ENCODE assay signal across 8 cellular contexts in the genomic region with DNA sequence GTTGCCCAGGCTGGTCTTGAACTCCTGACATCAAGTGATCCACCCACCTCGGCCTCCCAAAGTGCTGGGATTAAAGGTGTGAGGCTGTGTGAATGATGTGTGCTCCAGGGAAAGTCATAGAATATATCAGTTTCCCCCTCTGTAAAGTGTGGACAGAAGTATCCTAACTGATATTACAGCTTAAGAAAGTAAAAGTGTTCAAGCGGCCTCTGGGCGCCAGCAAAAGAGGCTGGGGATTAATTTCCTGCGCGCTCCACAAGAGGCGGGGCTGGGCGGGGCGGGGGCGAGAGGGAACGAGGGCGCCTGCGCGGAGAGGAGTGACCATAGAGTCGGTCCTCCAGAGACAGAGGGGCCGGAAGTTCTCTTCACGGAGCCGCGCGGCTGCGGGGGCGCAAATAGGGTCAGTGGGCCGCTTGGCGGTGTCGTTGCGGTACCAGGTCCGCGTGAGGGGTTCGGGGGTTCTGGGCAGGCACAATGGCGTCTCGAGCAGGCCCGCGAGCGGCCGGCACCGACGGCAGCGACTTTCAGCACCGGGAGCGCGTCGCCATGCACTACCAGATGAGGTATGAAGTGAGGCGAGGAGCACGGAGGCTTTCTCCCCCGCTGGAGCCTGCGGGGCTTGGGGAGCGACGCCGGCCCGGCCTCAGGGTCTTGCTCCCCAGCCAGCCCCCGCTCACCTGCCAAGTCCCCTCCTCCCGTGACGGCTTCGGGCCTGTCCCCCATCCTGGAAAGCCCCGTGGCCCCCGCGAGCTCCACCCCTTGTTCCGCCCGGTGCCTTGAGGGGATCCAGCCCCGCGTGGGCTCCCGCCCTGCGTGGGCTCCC. TPM values are rescaled to one million over a fixed set of nuclear protein-coding genes. Genes with fewer than 3 reads are reported as not detected.
DNase-seq lines count a peak whose midpoint lies in the region; ATAC-seq and TF ChIP-seq lines count a peak whose summit lies in the region.

A gene (plus strand): TSS at position 362 of the 823 bp plus-strand sequence. CDS start 113 bp downstream, at position 475.

- peaks cover 39% of the 10 kb centered on the region for H3K4me1 ChIP-seq in skeletal muscle satellite cell (ENCODE audit: control insufficient read depth, insufficient read depth, low read length)

- DNase-seq in 8988T (peak; percentile 76), NCI-H2196 (lab: John Stamatoyannopoulos, UW; ENCODE audit: unreplicated experiment) (peak; percentile 67), MCF 10A (ENCODE audit: unreplicated experiment) (peak; percentile 90)

- H3K4me1 Mint-ChIP-seq in MCF 10A (ENCODE audit: insufficient read depth, unreplicated experiment), result peaks cover 45% of the 10 kb centered on the region

- H3K36me3 ChIP-seq in skeletal muscle satellite cell (ENCODE audit: insufficient read depth, low read length), result peaks cover 25% of the 10 kb centered on the region

- ATAC-seq in GM18519 (IDR thresholded peaks at IDR 0.05; ENCODE audit: low FRiP score, unreplicated experiment) (peak; percentile 49), HG03039 (IDR thresholded peaks at IDR 0.05; ENCODE audit: unreplicated experiment) (peak; percentile 66)

- no peaks in the 10 kb centered on the region for H3K27me3 Mint-ChIP-seq in MCF 10A (ENCODE audit: insufficient read depth, unreplicated experiment)

- H3K4me3 Mint-ChIP-seq in MCF 10A (ENCODE audit: unreplicated experiment), result peak within 1 kb of the TSS; percentile 91

- CTCF ChIA-PET in MCF 10A (lab: Yijun Ruan, JAX), result interaction anchor here (0.9 to 1.7 kb wide), 7 partner anchors 22 to 158 kb away, joined by 3 to 8 read pairs (median 3); no protein-coding TSS in a partner anchor

- H3K4me2 ChIP-seq in skeletal muscle satellite cell (ENCODE audit: low read length), result peak within 1 kb of the TSS; percentile 77

- peaks cover 6% of the 10 kb centered on the region for H3K9me3 Mint-ChIP-seq in MCF 10A (ENCODE audit: unreplicated experiment)

- no TSS peak for BruUV-seq in MCF 10A (replicated peaks; lab: Mats Ljungman, UMichigan)

- TF ChIP-seq CTCF in VCaP (conservative IDR thresholded peaks at IDR 0.05) (peak; percentile 3; the same call in 1 of the 2 replicates), MCF 10A (IDR thresholded peaks at IDR 0.05; ENCODE audit: unreplicated experiment) (no peak)

- H3K4me3 ChIP-seq in iPS-18c (ENCODE audit: insufficient read depth, low read depth, low read length), result peak within 1 kb of the TSS; percentile 98
- H3K4me3 ChIP-seq in skeletal muscle satellite cell (ENCODE audit: low read length), result peak within 1 kb of the TSS; percentile 95

- H3K27ac Mint-ChIP-seq in MCF 10A (ENCODE audit: low read depth, unreplicated experiment), result peak within 1 kb of the TSS; percentile 98

- peaks cover 57% of the 10 kb centered on the region for H3K36me3 Mint-ChIP-seq in MCF 10A (ENCODE audit: insufficient read depth, unreplicated experiment)

- POLR2A ChIA-PET in MCF 10A (lab: Yijun Ruan, JAX), result interaction anchor here (0.6 to 4.4 kb wide), 22 partner anchors 7 to 1247 kb away, joined by 3 to 47 read pairs (median 6); a partner anchor contains a TSS

- peak within 1 kb of the TSS; percentile 91 for H3K27ac ChIP-seq in VCaP

- no peaks in the 10 kb centered on the region for H3K9me3 ChIP-seq in iPS-18c (ENCODE audit: control insufficient read depth, insufficient read depth, low read length)
- H3K9me3 ChIP-seq in skeletal muscle satellite cell (replicated peaks; ENCODE audit: low read length), result no peaks in the 10 kb centered on the region

- peak within 1 kb of the TSS; percentile 99 for H3K9ac ChIP-seq in skeletal muscle satellite cell (ENCODE audit: low read depth, low read length)

- H3K27me3 ChIP-seq in skeletal muscle satellite cell (ENCODE audit: control insufficient read depth, insufficient read depth, low read length), result no peaks in the 10 kb centered on the region

- intact Hi-C loops in MCF 10A (cut with micrococcal nuclease), result no loop called here

RNA-seq across cellular contexts. Expression of the gene that starts here (rescaled TPM):
- 49.7 and 55.4 TPM in 2 replicates for total RNA-seq in MCF 10A (2022)
- total RNA-seq in skeletal muscle satellite cell (2012; rRNA removed), result 44.4 and 46.1 TPM in 2 replicates

Comparison
In these comparisons a context has a peak if more than half of its experiments do, and no peak if none do; other contexts are left out.
1. Peak in every context shown above with its lines: DNase-seq, ATAC-seq, H3K4me3 ChIP-seq and H3K27ac ChIP-seq.